ENCODE assay signal across 1 cellular context in the genomic region with DNA sequence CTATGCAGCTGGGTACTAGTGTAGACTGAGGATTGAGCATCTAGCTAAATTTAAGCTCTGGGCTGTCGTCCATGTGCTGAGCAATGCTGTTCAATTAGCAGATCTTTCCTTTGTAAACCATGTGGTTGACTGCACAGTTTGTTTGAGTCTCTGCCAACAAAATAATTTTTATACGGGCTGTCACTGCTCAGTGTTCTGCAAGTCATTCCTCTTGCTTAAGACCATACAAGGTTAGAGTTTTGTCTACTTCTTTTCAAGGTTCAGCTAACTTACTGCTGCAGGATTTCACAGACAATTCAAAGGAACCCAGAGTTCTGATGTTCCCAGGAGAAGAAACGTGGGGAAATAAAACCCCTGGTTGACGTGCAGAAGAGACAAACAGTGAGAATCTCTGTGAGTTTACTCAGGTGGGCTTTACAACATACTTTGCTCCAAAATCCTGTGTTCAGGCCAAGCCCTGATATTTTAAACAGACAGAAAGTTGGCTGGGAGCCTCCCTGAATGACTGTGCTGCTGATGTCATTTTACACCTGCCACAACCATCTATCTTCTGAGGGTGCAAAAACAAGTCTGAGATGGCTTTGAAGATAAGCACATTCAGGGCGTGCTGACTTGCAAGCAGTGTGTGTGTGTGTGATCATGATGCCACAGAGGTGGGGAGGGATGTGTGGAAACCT.
TF ChIP-seq lines count a peak whose summit lies in the region.

No MANE protein-coding gene starts in this region.

TF ChIP-seq in K562, 482 proteins besides CTCF, POLR2A, EP300 and RAD21 (continued from another document and continues in another):
- TF ChIP-seq STAT5B (CRISPR knock-in tag; IDR thresholded peaks at IDR 0.05) (no peak), CTBP1 (IDR thresholded peaks at IDR 0.05; ENCODE audit: borderline replicate concordance) (0 out of 2 replicates have a peak, but pooled peaks have one; percentile 34), GATAD2A (IDR thresholded peaks at IDR 0.05) (no peak), ZNF551 (CRISPR knock-in tag; IDR thresholded peaks at IDR 0.05) (no peak), ARID1B (IDR thresholded peaks at IDR 0.05) (peak; percentile 29; the same call in 1 of the 2 replicates), MAFF (IDR thresholded peaks at IDR 0.05; ENCODE audit: low read length) (no peak), DIDO1 (tag; IDR thresholded peaks at IDR 0.05; ENCODE audit: low read depth) (no peak), NCOR1 (IDR thresholded peaks at IDR 0.05) (no peak), USF2 (CRISPR knock-in tag; IDR thresholded peaks at IDR 0.05) (no peak), ZNF232 (CRISPR knock-in tag; IDR thresholded peaks at IDR 0.05) (no peak), RNF219 (CRISPR knock-in tag; IDR thresholded peaks at IDR 0.05) (no peak), EP400 (IDR thresholded peaks at IDR 0.05) (no peak), SP2 (IDR thresholded peaks at IDR 0.05; ENCODE audit: extremely low read depth, low read depth, low read length, poor library complexity, severe bottlenecking) (no peak), SMARCB1 (IDR thresholded peaks at IDR 0.05; ENCODE audit: insufficient read length, low read depth) (no peak), ZNF174 (CRISPR knock-in tag; IDR thresholded peaks at IDR 0.05) (no peak), CEBPZ (IDR thresholded peaks at IDR 0.05; ENCODE audit: borderline replicate concordance, low read depth, low read length) (no peak), FOXA1 (IDR thresholded peaks at IDR 0.05; ENCODE audit: borderline replicate concordance) (no peak), CUX1 (CRISPR knock-in tag; IDR thresholded peaks at IDR 0.05) (no peak), SRSF1 (IDR thresholded peaks at IDR 0.05; ENCODE audit: low read depth, low read length) (no peak), CBX2 (IDR thresholded peaks at IDR 0.05; ENCODE audit: insufficient read depth, low read length, poor library complexity, severe bottlenecking) (no peak), BRD4 (IDR thresholded peaks at IDR 0.05) (no peak), PHB (CRISPR knock-in tag; IDR thresholded peaks at IDR 0.05) (no peak), ZNF239 (CRISPR knock-in tag; IDR thresholded peaks at IDR 0.05) (no peak), NR0B1 (IDR thresholded peaks at IDR 0.05; ENCODE audit: partially characterized antibody) (no peak), ZNF785 (CRISPR knock-in tag; IDR thresholded peaks at IDR 0.05) (no peak)
- TF ChIP-seq, protein P1, sequence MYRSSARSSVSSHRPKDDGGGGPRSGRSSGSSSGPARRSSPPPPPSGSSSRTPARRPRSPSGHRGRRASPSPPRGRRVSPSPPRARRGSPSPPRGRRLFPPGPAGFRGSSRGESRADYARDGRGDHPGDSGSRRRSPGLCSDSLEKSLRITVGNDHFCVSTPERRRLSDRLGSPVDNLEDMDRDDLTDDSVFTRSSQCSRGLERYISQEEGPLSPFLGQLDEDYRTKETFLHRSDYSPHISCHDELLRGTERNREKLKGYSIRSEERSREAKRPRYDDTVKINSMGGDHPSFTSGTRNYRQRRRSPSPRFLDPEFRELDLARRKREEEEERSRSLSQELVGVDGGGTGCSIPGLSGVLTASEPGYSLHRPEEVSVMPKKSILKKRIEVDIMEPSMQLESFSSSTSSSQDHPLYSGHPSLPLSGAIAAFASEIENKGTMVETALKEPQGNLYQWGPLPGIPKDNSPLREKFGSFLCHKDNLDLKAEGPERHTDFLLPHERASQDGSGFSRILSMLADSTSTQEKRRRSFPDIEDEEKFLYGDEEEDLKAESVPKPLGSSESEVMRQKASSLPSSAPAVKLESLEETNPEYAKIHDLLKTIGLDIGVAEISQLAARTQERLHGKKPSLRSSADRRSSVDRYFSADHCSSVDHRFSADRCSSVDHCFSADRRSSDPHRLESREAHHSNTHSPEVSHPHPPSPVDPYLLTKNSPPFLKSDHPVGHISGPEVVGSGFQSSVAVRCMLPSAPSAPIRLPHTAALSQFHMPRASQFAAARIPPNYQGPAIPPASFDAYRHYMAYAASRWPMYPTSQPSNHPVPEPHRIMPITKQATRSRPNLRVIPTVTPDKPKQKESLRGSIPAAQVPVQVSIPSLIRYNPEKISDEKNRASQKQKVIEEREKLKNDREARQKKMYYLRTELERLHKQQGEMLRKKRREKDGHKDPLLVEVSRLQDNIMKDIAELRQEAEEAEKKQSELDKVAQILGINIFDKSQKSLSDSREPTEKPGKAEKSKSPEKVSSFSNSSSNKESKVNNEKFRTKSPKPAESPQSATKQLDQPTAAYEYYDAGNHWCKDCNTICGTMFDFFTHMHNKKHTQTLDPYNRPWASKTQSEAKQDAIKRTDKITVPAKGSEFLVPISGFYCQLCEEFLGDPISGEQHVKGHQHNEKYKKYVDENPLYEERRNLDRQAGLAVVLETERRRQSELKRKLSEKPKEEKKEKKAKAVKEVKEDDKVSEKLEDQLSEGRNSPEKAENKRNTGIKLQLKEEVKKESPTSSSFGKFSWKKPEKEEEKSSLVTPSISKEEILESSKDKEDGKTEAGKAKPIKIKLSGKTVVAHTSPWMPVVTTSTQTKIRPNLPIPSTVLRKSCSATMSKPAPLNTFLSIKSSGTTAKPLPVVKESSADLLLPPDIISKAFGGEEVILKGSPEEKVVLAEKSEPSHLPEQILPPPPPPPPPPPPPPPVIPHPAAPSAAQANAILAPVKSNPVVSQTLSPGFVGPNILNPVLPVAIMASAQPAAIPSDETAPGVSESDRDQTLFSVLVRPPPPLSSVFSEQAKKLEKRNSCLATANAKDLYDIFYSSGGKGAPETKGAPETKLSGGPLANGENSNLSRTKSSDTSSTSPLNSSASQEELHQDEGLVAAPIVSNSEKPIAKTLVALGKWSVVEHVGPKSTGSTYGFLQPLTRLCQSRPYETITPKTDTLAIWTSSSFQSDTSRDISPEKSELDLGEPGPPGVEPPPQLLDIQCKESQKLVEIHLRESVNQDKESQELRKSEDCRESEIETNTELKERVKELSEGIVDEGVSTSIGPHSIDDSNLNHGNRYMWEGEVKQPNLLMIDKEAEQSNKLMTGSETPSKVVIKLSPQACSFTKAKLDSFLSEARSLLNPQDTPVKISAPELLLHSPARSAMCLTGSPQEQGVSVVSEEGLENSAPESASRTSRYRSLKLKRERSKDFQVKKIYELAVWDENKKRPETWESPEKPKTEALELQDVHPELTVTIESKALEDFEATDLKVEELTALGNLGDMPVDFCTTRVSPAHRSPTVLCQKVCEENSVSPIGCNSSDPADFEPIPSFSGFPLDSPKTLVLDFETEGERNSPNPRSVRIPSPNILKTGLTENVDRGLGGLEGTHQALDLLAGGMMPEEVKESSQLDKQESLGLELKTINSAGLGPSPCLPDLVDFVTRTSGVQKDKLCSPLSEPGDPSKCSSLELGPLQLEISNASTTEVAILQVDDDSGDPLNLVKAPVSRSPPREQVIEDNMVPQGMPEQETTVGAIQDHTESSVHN (IDR thresholded peaks at IDR 0.05; ENCODE audit: borderline replicate concordance in 1 of 2, low read depth in 1 of 2), result 0 out of 4 replicates have a peak, but pooled peaks of 1 of the 2 experiments have one; percentile 27
- TF ChIP-seq, protein P2, sequence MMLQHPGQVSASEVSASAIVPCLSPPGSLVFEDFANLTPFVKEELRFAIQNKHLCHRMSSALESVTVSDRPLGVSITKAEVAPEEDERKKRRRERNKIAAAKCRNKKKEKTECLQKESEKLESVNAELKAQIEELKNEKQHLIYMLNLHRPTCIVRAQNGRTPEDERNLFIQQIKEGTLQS (IDR thresholded peaks at IDR 0.05), result peak; percentile 72
- TF ChIP-seq, protein P2 (CRISPR knock-in tag; conservative IDR thresholded peaks at IDR 0.05), result no peak
- TF ChIP-seq, protein P3, sequence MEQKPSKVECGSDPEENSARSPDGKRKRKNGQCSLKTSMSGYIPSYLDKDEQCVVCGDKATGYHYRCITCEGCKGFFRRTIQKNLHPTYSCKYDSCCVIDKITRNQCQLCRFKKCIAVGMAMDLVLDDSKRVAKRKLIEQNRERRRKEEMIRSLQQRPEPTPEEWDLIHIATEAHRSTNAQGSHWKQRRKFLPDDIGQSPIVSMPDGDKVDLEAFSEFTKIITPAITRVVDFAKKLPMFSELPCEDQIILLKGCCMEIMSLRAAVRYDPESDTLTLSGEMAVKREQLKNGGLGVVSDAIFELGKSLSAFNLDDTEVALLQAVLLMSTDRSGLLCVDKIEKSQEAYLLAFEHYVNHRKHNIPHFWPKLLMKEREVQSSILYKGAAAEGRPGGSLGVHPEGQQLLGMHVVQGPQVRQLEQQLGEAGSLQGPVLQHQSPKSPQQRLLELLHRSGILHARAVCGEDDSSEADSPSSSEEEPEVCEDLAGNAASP (IDR thresholded peaks at IDR 0.05), result no peak
